In the genomic region with DNA sequence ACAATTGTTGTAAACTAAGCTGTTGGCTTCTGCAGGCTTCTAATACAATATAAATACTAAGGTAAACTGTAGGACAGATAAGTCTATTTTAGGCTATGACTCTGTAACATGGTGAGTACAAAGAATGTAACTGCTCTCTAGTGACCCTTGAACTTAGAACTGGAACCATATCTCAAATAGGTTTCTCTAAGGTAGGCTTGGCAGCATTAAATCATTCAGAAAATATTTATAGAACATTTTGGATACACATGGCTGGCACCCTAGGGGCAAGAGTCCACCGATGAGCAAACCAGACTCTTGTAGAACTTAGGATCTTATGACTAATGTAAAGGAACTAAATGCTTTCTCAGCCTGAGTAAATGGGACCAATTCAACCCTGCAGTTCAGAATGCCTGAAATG, we compare ENCODE assay signal across 1 cellular context.
TF ChIP-seq lines count a peak whose summit lies in the region.

No MANE protein-coding gene starts in this region.

TF ChIP-seq in HepG2, 621 proteins besides CTCF, POLR2A, EP300 and RAD21 (continued from another document):
- TF ChIP-seq ZNF142 (CRISPR knock-in tag; IDR thresholded peaks at IDR 0.05), result no peak
- peak; percentile 36 for TF ChIP-seq ASH2L (IDR thresholded peaks at IDR 0.05; ENCODE audit: insufficient read length, low read depth, low read length)
- TF ChIP-seq ZNF362 (CRISPR knock-in tag; IDR thresholded peaks at IDR 0.05; ENCODE audit: borderline replicate concordance), result no peak
- TF ChIP-seq SUZ12 (IDR thresholded peaks at IDR 0.05; ENCODE audit: low read depth, low read length), result no peak
- TF ChIP-seq ZSCAN21 (CRISPR knock-in tag; IDR thresholded peaks at IDR 0.05; ENCODE audit: borderline replicate concordance), result no peak
- no peak for TF ChIP-seq ZSCAN5A (CRISPR knock-in tag; IDR thresholded peaks at IDR 0.05; ENCODE audit: borderline replicate concordance)
- TF ChIP-seq GLI4 (CRISPR knock-in tag; IDR thresholded peaks at IDR 0.05; ENCODE audit: borderline replicate concordance), result no peak
- peak; percentile 97 for TF ChIP-seq MEF2D (CRISPR knock-in tag; IDR thresholded peaks at IDR 0.05)
- TF ChIP-seq, protein P1, sequence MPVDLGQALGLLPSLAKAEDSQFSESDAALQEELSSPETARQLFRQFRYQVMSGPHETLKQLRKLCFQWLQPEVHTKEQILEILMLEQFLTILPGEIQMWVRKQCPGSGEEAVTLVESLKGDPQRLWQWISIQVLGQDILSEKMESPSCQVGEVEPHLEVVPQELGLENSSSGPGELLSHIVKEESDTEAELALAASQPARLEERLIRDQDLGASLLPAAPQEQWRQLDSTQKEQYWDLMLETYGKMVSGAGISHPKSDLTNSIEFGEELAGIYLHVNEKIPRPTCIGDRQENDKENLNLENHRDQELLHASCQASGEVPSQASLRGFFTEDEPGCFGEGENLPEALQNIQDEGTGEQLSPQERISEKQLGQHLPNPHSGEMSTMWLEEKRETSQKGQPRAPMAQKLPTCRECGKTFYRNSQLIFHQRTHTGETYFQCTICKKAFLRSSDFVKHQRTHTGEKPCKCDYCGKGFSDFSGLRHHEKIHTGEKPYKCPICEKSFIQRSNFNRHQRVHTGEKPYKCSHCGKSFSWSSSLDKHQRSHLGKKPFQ (CRISPR knock-in tag; IDR thresholded peaks at IDR 0.05; ENCODE audit: insufficient replicate concordance), result no peak
- TF ChIP-seq NPAS2 (CRISPR knock-in tag; IDR thresholded peaks at IDR 0.05; ENCODE audit: borderline replicate concordance), result no peak
- TF ChIP-seq HOXA7 (CRISPR knock-in tag; IDR thresholded peaks at IDR 0.05), result no peak
- TF ChIP-seq ZSCAN30 (CRISPR knock-in tag; IDR thresholded peaks at IDR 0.05), result no peak
- TF ChIP-seq, protein P2, sequence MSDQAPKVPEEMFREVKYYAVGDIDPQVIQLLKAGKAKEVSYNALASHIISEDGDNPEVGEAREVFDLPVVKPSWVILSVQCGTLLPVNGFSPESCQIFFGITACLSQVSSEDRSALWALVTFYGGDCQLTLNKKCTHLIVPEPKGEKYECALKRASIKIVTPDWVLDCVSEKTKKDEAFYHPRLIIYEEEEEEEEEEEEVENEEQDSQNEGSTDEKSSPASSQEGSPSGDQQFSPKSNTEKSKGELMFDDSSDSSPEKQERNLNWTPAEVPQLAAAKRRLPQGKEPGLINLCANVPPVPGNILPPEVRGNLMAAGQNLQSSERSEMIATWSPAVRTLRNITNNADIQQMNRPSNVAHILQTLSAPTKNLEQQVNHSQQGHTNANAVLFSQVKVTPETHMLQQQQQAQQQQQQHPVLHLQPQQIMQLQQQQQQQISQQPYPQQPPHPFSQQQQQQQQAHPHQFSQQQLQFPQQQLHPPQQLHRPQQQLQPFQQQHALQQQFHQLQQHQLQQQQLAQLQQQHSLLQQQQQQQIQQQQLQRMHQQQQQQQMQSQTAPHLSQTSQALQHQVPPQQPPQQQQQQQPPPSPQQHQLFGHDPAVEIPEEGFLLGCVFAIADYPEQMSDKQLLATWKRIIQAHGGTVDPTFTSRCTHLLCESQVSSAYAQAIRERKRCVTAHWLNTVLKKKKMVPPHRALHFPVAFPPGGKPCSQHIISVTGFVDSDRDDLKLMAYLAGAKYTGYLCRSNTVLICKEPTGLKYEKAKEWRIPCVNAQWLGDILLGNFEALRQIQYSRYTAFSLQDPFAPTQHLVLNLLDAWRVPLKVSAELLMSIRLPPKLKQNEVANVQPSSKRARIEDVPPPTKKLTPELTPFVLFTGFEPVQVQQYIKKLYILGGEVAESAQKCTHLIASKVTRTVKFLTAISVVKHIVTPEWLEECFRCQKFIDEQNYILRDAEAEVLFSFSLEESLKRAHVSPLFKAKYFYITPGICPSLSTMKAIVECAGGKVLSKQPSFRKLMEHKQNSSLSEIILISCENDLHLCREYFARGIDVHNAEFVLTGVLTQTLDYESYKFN (CRISPR knock-in tag; conservative IDR thresholded peaks at IDR 0.05), result peak; percentile 88
- TF ChIP-seq MYC (CRISPR knock-in tag; IDR thresholded peaks at IDR 0.05; ENCODE audit: borderline replicate concordance), result no peak
- no peak for TF ChIP-seq NR1H2 (CRISPR knock-in tag; IDR thresholded peaks at IDR 0.05; ENCODE audit: borderline replicate concordance, low read depth)
- no peak for TF ChIP-seq ZBTB21 (CRISPR knock-in tag; IDR thresholded peaks at IDR 0.05)
